ENCODE assay signal across 12 cellular contexts in the genomic region with DNA sequence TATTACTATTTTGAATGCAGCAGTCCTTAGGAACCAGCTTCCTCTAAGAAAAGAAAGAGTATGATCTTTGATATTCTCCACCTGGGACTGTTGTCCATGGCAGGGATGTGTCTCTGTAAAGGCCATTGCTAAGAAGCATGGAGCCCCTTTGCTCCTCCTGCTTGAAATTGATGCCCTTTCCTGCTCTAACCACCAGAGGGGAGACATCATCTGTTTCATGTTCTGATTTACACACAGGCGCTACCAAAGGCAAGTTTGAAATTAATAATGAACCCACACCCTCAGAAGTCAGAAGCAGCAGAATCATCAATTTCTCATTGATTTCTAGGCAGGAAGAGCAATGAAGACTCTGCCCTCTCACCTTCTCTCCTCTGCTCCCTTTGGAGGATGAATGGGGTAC.
A peak's percentile ranks its signal among the peaks of the same experiment; 100 is the strongest.
DNase-seq lines count a peak whose midpoint lies in the region; ATAC-seq, FAIRE-seq and TF ChIP-seq lines count a peak whose summit lies in the region.
"Had no signal": no experiment of that assay in that cellular context is flagged by ENCODE, and none has a peak within 500 bp of the region (broad histone marks: within the 10 kb centered on the region; RNA-seq: fewer than 3 reads in every experiment).

No MANE protein-coding gene starts in this region.

- DNase-seq in A549 (ENCODE audit: low read depth in 1 of 2, low spot score in 1 of 2): peak; percentile 5 to 13
- DNase-seq in PC-9: no peak
- DNase-seq in hepatocyte (ENCODE audit: low spot score): peak; percentile 17
- DNase-seq in epidermal melanocyte (ENCODE audit: insufficient read length, low spot score): no peak
- DNase-seq in activated effector memory CD4-positive, alpha-beta T cell treated with anti-CD3 and anti-CD28 coated beads, Interleukin-2, amount 50 U/mL, for 16 hours: no peak
- DNase-seq: activated B cell treated with CpG ODN at 0.5 μM for 24 hours, foreskin fibroblast, NCI-H1694, nucleus accumbens had no signal

- H3K4me1 ChIP-seq in A549: no peaks in the 10 kb centered on the region
- H3K4me1 ChIP-seq in PC-9 (replicated peaks; ENCODE audit: insufficient read depth): no peaks in the 10 kb centered on the region
- peaks cover 6% of the 10 kb centered on the region for H3K4me1 ChIP-seq in hepatocyte (ENCODE audit: insufficient read depth)

- H3K27ac ChIP-seq in A549 (no peak overlapping the region), PC-9 (no peak overlapping the region), hepatocyte (no peak overlapping the region)

- H2AFZ ChIP-seq in PC-9 (no peak overlapping the region), hepatocyte (no peak overlapping the region)

- TF ChIP-seq RAD21 in A549 (conservative IDR thresholded peaks at IDR 0.05 in 1 of 2, IDR thresholded peaks at IDR 0.05 in 1 of 2): no peak

- H3K27me3 ChIP-seq in PC-9 (ENCODE audit: insufficient read depth, low read depth) (0 out of 2 replicates have a peak, but pooled peaks cover under 1% of the 10 kb centered on the region), hepatocyte (no peaks in the 10 kb centered on the region)

- H3K79me2 ChIP-seq in PC-9 (ENCODE audit: low read depth) (no peaks in the 10 kb centered on the region), hepatocyte (no peaks in the 10 kb centered on the region)

- H3K4me2 ChIP-seq in A549 (no peak overlapping the region), PC-9 (no peak overlapping the region), hepatocyte (no peak overlapping the region)

- TF ChIP-seq CTCF in A549 (IDR thresholded peaks at IDR 0.05): no peak
- peak; percentile 38 for TF ChIP-seq CTCF in PC-9 (conservative IDR thresholded peaks at IDR 0.05)
- TF ChIP-seq CTCF in hepatocyte (IDR thresholded peaks at IDR 0.05; ENCODE audit: poor library complexity): peak; percentile 40

- no peak for FAIRE-seq in A549 (lab: Jason Lieb, UNC)

- no peaks in the 10 kb centered on the region for H3K36me3 ChIP-seq in PC-9 (ENCODE audit: low read depth)
- H3K36me3 ChIP-seq in hepatocyte (replicated peaks; ENCODE audit: insufficient read depth, low read depth): no peaks in the 10 kb centered on the region

- H3K4me3 ChIP-seq in A549: no peak overlapping the region
- H3K4me3 ChIP-seq in PC-9: no peak overlapping the region
- no peak overlapping the region for H3K4me3 ChIP-seq in hepatocyte

- intact Hi-C loops in PC-9 (cut with micrococcal nuclease; ENCODE audit: unreplicated experiment): no loop called here

- ATAC-seq in A549: peak in 1 of 2 experiments; percentile 67; a peak in 2 of 6 replicates
- peak; percentile 68 for ATAC-seq in GM18867 (IDR thresholded peaks at IDR 0.05; ENCODE audit: unreplicated experiment)
- no peak for ATAC-seq in GM19452 (IDR thresholded peaks at IDR 0.05; ENCODE audit: unreplicated experiment)
- ATAC-seq in GM18909 (IDR thresholded peaks at IDR 0.05; ENCODE audit: poor library complexity, unreplicated experiment): no peak

- no peak for TF ChIP-seq POLR2A in A549 (IDR thresholded peaks at IDR 0.05; ENCODE audit: low read length)

- TF ChIP-seq EP300 in A549 (IDR thresholded peaks at IDR 0.05): no peak

- 8% methylated on average over 1 of the region's 1 CpG for WGBS in A549 (ENCODE audit: missing lambda C conversion rate)
- 79% methylated on average over 1 of the region's 1 CpG for WGBS in hepatocyte (ENCODE audit: low lambda C conversion rate, missing lambda C conversion rate)

- CTCF ChIA-PET in A549 (lab: Yijun Ruan, JAX): interaction anchor here (0.6 to 0.7 kb wide), 2 partner anchors 197 to 1326 kb away, joined by 3 read pairs; no protein-coding TSS in a partner anchor
- CTCF ChIA-PET in PC-9 (lab: Charles Lee): no interaction called here

- POLR2A ChIA-PET in A549 (lab: Yijun Ruan, JAX): no interaction called here
- POLR2A ChIA-PET in PC-9 (lab: Charles Lee; ENCODE audit: unreplicated experiment): no interaction called here

- H3K9me2 ChIP-seq in PC-9 (ENCODE audit: insufficient read depth) (no peaks in the 10 kb centered on the region), hepatocyte (replicated peaks; ENCODE audit: insufficient read depth) (no peaks in the 10 kb centered on the region)

- H3K9me3 ChIP-seq in A549 (no peaks in the 10 kb centered on the region), PC-9 (ENCODE audit: insufficient read depth, low read depth) (no peaks in the 10 kb centered on the region), hepatocyte (ENCODE audit: low read depth) (no peaks in the 10 kb centered on the region)

- BruUV-seq in PC-9 (replicated peaks; lab: Mats Ljungman, UMichigan): no TSS peak

- H3F3A ChIP-seq in PC-9 (ENCODE audit: insufficient read depth, low read depth): no peaks in the 10 kb centered on the region

- H4K20me1 ChIP-seq in PC-9 (ENCODE audit: insufficient read depth) (no peaks in the 10 kb centered on the region), hepatocyte (ENCODE audit: insufficient read depth, poor library complexity, severe bottlenecking) (no peaks in the 10 kb centered on the region)

TF ChIP-seq in A549, 52 proteins besides CTCF, POLR2A, EP300 and RAD21:
- TF ChIP-seq SMC3 (IDR thresholded peaks at IDR 0.05) (no peak), HOXB5 (CRISPR knock-in tag; IDR thresholded peaks at IDR 0.05) (no peak), MAZ (IDR thresholded peaks at IDR 0.05; ENCODE audit: borderline replicate concordance, low read depth, low read length) (no peak), EHF (CRISPR knock-in tag; IDR thresholded peaks at IDR 0.05) (no peak), FOSL2 (IDR thresholded peaks at IDR 0.05) (no peak), FOSL2 (CRISPR knock-in tag; IDR thresholded peaks at IDR 0.05) (no peak), HOXB13 (CRISPR knock-in tag; IDR thresholded peaks at IDR 0.05; ENCODE audit: low read depth) (no peak), JUNB (IDR thresholded peaks at IDR 0.05) (no peak)
- TF ChIP-seq, protein P1, sequence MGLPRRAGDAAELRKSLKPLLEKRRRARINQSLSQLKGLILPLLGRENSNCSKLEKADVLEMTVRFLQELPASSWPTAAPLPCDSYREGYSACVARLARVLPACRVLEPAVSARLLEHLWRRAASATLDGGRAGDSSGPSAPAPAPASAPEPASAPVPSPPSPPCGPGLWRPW (IDR thresholded peaks at IDR 0.05): no peak
TF ChIP-seq in A549: peak in this region for 0.

Comparison
In these comparisons a context has a peak if more than half of its experiments do, and no peak if none do; other contexts are left out.
1. DNase-seq: peak in A549 (2 of 2) and hepatocyte (single experiment); none in PC-9 (0 of 2), epidermal melanocyte (single experiment) and activated effector memory CD4-positive, alpha-beta T cell treated with anti-CD3 and anti-CD28 coated beads, Interleukin-2, amount 50 U/mL, for 16 hours (single experiment).